Comparison of ENCODE assay signal across 9 cellular contexts in the genomic region with DNA sequence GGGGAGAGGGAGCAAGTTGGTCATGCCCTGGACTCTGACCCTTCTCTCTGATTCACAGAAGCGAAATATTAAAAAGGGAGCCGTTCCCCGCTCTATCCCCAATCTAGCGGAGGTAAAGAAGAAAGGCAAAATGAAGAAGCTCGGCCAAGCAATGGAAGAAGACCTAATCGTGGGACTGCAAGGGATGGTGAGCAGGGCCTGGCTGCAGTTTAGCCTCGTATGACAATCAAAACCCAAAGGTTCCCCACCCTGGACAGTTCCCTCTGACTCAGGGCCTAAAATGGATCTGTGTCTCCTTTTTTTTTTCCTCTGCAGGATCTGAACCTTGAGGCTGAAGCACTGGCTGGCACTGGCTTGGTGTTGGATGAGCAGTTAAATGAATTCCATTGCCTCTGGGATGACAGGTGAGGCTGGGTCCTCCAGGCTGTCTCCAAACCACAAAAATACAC. TPM values are rescaled to one million over a fixed set of nuclear protein-coding genes. Genes with fewer than 3 reads are reported as not detected.
DNase-seq lines count a peak whose midpoint lies in the region; ATAC-seq, FAIRE-seq and TF ChIP-seq lines count a peak whose summit lies in the region.
"Had no signal": no experiment of that assay in that cellular context is flagged by ENCODE, and none has a peak within 500 bp of the region (broad histone marks: within the 10 kb centered on the region; RNA-seq: fewer than 3 reads in every experiment).

No MANE protein-coding gene starts in this region.

- ATAC-seq in lung (ENCODE audit: insufficient read depth, low FRiP score) (no peak), HG02759 (IDR thresholded peaks at IDR 0.05; ENCODE audit: unreplicated experiment) (no peak)

- no peaks in the 10 kb centered on the region for H3K27me3 ChIP-seq in astrocyte (ENCODE audit: insufficient read depth, low read length)
- H3K27me3 ChIP-seq in lung (ENCODE audit: control insufficient read depth, insufficient read depth) = no peaks in the 10 kb centered on the region

- H3K9ac ChIP-seq in astrocyte (ENCODE audit: low read length) = peak overlapping the region; percentile 96

- no peaks in the 10 kb centered on the region for H3K9me3 Mint-ChIP-seq in activated naive CD4-positive, alpha-beta T cell treated with anti-CD3 and anti-CD28 coated beads, Interleukin-2, amount 10 ng/mL, durations not matched to agents 7 days and 5 days
- H3K9me3 Mint-ChIP-seq in astrocyte (ENCODE audit: unreplicated experiment) (no peaks in the 10 kb centered on the region), type B pancreatic cell (no peaks in the 10 kb centered on the region)

- H3K4me1 ChIP-seq in astrocyte (ENCODE audit: insufficient read depth, low read length) (peaks cover 10% of the 10 kb centered on the region), lung (ENCODE audit: control insufficient read depth in 2 of 2, insufficient read depth in 2 of 2, low read length in 2 of 2) (no peaks in the 10 kb centered on the region)

- no peaks in the 10 kb centered on the region for H3K79me2 ChIP-seq in astrocyte (ENCODE audit: insufficient read depth, low read length)

- H3K4me3 Mint-ChIP-seq in activated naive CD4-positive, alpha-beta T cell treated with anti-CD3 and anti-CD28 coated beads, Interleukin-2, amount 10 ng/mL, durations not matched to agents 7 days and 5 days = peak overlapping the region; percentile 92
- peak overlapping the region; percentile 95 for H3K4me3 Mint-ChIP-seq in astrocyte (ENCODE audit: unreplicated experiment)
- H3K4me3 Mint-ChIP-seq in type B pancreatic cell = peak overlapping the region; percentile 98

- no peaks in the 10 kb centered on the region for H3K27me3 Mint-ChIP-seq in activated naive CD4-positive, alpha-beta T cell treated with anti-CD3 and anti-CD28 coated beads, Interleukin-2, amount 10 ng/mL, durations not matched to agents 7 days and 5 days
- H3K27me3 Mint-ChIP-seq in astrocyte (ENCODE audit: low read depth, unreplicated experiment) (no peaks in the 10 kb centered on the region), type B pancreatic cell (no peaks in the 10 kb centered on the region)

- peak overlapping the region; percentile 97 for H3K27ac Mint-ChIP-seq in activated naive CD4-positive, alpha-beta T cell treated with anti-CD3 and anti-CD28 coated beads, Interleukin-2, amount 10 ng/mL, durations not matched to agents 7 days and 5 days
- H3K27ac Mint-ChIP-seq in astrocyte (ENCODE audit: unreplicated experiment) (peak overlapping the region; percentile 100), type B pancreatic cell (peak overlapping the region; percentile 100)

- H3K27ac ChIP-seq in astrocyte (ENCODE audit: low read depth, low read length) = peak overlapping the region; percentile 95
- peak overlapping the region; percentile 91 to 95 for H3K27ac ChIP-seq in lung (ENCODE audit: low read depth in 1 of 2, low read length in 1 of 2)

- CTCF ChIA-PET in activated naive CD4-positive, alpha-beta T cell treated with anti-CD3 and anti-CD28 coated beads, Interleukin-2, amount 10 ng/mL, durations not matched to agents 7 days and 5 days (lab: Charles Lee) = no interaction called here

- peak overlapping the region; percentile 87 for H3K4me2 ChIP-seq in astrocyte (ENCODE audit: low read length)

- H3K4me3 ChIP-seq in astrocyte (ENCODE audit: insufficient read depth, low read depth, low read length) (peak overlapping the region; percentile 68), lung (no peak overlapping the region)

- TF ChIP-seq CTCF in astrocyte (IDR thresholded peaks at IDR 0.05; ENCODE audit: insufficient read depth, low read depth, low read length) = no peak
- no peak for TF ChIP-seq CTCF in lung (IDR thresholded peaks at IDR 0.05; ENCODE audit: control extremely low read depth, extremely low read depth)
- no peak for TF ChIP-seq CTCF in type B pancreatic cell (conservative IDR thresholded peaks at IDR 0.05)

- no peak for FAIRE-seq in astrocyte (lab: Jason Lieb, UNC)

- H3K9me3 ChIP-seq in astrocyte (ENCODE audit: insufficient read depth, low read depth, low read length) (no peaks in the 10 kb centered on the region), lung (ENCODE audit: control insufficient read depth in 2 of 2, insufficient read depth in 1 of 2, low read length in 1 of 2) (peaks cover 0 to 11% of the 10 kb centered on the region in 2 donors)

- H3K36me3 ChIP-seq in astrocyte (ENCODE audit: insufficient read depth, low read length) (no peaks in the 10 kb centered on the region), lung (ENCODE audit: control insufficient read depth in 2 of 2, insufficient read depth in 2 of 2, low read length in 2 of 2) (no peaks in the 10 kb centered on the region)

- H4K20me1 ChIP-seq in astrocyte (ENCODE audit: insufficient read depth, low read length) = no peaks in the 10 kb centered on the region

- peaks cover 20% of the 10 kb centered on the region for H3K36me3 Mint-ChIP-seq in activated naive CD4-positive, alpha-beta T cell treated with anti-CD3 and anti-CD28 coated beads, Interleukin-2, amount 10 ng/mL, durations not matched to agents 7 days and 5 days
- H3K36me3 Mint-ChIP-seq in astrocyte (ENCODE audit: low read depth, unreplicated experiment) (no peaks in the 10 kb centered on the region), type B pancreatic cell (peaks cover 5% of the 10 kb centered on the region)

- DNase-seq in activated naive CD4-positive, alpha-beta T cell treated with anti-CD3 and anti-CD28 coated beads, Interleukin-2, amount 10 ng/mL, durations not matched to agents 7 days and 5 days = no peak
- no peak for DNase-seq in activated naive CD4-positive, alpha-beta T cell (lab: John Stamatoyannopoulos, UW)
- DNase-seq in astrocyte (ENCODE audit: low read depth) (no peak), lung (ENCODE audit: low spot score) (no peak), type B pancreatic cell (ENCODE audit: extremely low spot score, unreplicated experiment) (no peak), mucosa of gallbladder (ENCODE audit: low spot score) (no peak), SHP77 (lab: John Stamatoyannopoulos, UW) (no peak)

- H2AFZ ChIP-seq in astrocyte (ENCODE audit: low read depth, low read length) = no peak overlapping the region

- H3K4me1 Mint-ChIP-seq in activated naive CD4-positive, alpha-beta T cell treated with anti-CD3 and anti-CD28 coated beads, Interleukin-2, amount 10 ng/mL, durations not matched to agents 7 days and 5 days = peaks cover 22% of the 10 kb centered on the region
- H3K4me1 Mint-ChIP-seq in astrocyte (ENCODE audit: low read depth, unreplicated experiment) (peaks cover 3% of the 10 kb centered on the region), type B pancreatic cell (ENCODE audit: unreplicated experiment) (no peaks in the 10 kb centered on the region)

- WGBS in lung, 2 donors = 54 to 68% methylated on average over 7 of the region's 7 CpGs

RNA-seq across cellular contexts. Expression of gene HDAC6, which starts 1.0 kb away (rescaled TPM):
- total RNA-seq in astrocyte (59.2 and 60.6 TPM in 2 replicates), lung (10 to 100 TPM; 84.9 to 90.8 TPM), type B pancreatic cell (ENCODE audit: low replicate concordance) (104 and 151 TPM in 2 replicates), mucosa of gallbladder (108 TPM)
- polyA plus RNA-seq in lung = 10 to 100 TPM; 39.7 to 72.0 TPM

RNA-seq across cellular contexts. Expression of gene GATA1, which starts 16.4 kb away (rescaled TPM):
- not detected in 2 replicates for total RNA-seq in astrocyte
- total RNA-seq in lung = 1 to 10 TPM in 1 of 2 donors, under 1 TPM in 1; 0.43 to 1.2 TPM
- 1 to 10 TPM in 1 of 2 donors, under 1 TPM in 1; 0.63 to 1.5 TPM for polyA plus RNA-seq in lung
- not detected in 2 replicates for total RNA-seq in type B pancreatic cell (ENCODE audit: low replicate concordance)
- 0.98 TPM for total RNA-seq in mucosa of gallbladder
- total RNA-seq: Daoy had no signal

RNA-seq across cellular contexts. Expression of gene ERAS, which starts 23.5 kb away (rescaled TPM):
- 0.24 TPM in 1 of 2 replicates, not detected in the other for total RNA-seq in astrocyte
- total RNA-seq in lung = not detected
- under 1 TPM in 1 of 2 donors, not detected in 1; 0.24 TPM for polyA plus RNA-seq in lung
- 0.51 TPM in 1 of 2 replicates, not detected in the other for total RNA-seq in type B pancreatic cell (ENCODE audit: low replicate concordance)
- not detected for total RNA-seq in mucosa of gallbladder
- total RNA-seq: Daoy had no signal

RNA-seq across cellular contexts. Expression of gene PCSK1N, which starts 32.6 kb away (rescaled TPM):
- total RNA-seq in astrocyte (62.0 and 65.0 TPM in 2 replicates), lung (10 to 100 TPM in 1 of 2 donors, 1 to 10 TPM in 1; 3.4 to 10.7 TPM), type B pancreatic cell (ENCODE audit: low replicate concordance) (109 and 246 TPM in 2 replicates), mucosa of gallbladder (21.3 TPM)
- 1 to 10 TPM; 1.3 to 1.6 TPM for polyA plus RNA-seq in lung

RNA-seq across cellular contexts. Expression of gene GLOD5, which starts 41.3 kb away (rescaled TPM):
- total RNA-seq in astrocyte (not detected in 2 replicates), lung (1 to 10 TPM; 1.6 to 2.0 TPM), type B pancreatic cell (ENCODE audit: low replicate concordance) (not detected in 2 replicates), mucosa of gallbladder (4.8 TPM)
- polyA plus RNA-seq in lung = 1 to 10 TPM; 1.7 to 5.1 TPM
- total RNA-seq: Daoy had no signal
